Comparison of ENCODE assay signal across 8 cellular contexts in genomic region chr12:66144796-66145754, GRCh38. TPM values are rescaled to one million over a fixed set of nuclear protein-coding genes. Genes with fewer than 3 reads are reported as not detected.
DNase-seq lines count a peak whose midpoint lies in the region; ATAC-seq, FAIRE-seq and TF ChIP-seq lines count a peak whose summit lies in the region.

No MANE protein-coding gene starts in this region.

- H3K4me3 ChIP-seq in HL-60 (replicated peaks; ENCODE audit: insufficient read depth, low read length) (no peak overlapping the region), lung (no peak overlapping the region)

- H3K9me3 ChIP-seq in lung (ENCODE audit: control insufficient read depth in 2 of 2, insufficient read depth in 1 of 2, low read length in 1 of 2): peaks cover 2 to 4% of the 10 kb centered on the region in 2 donors

- TF ChIP-seq CTCF in HL-60 (IDR thresholded peaks at IDR 0.05; ENCODE audit: insufficient read depth, low read length): peak; percentile 60
- peak; percentile 82 for TF ChIP-seq CTCF in chondrocyte (IDR thresholded peaks at IDR 0.05)
- no peak for TF ChIP-seq CTCF in lung (IDR thresholded peaks at IDR 0.05; ENCODE audit: control extremely low read depth, extremely low read depth)

- H3K27me3 ChIP-seq in HL-60 (ENCODE audit: insufficient read depth, poor library complexity, severe bottlenecking) (no peaks in the 10 kb centered on the region), lung (ENCODE audit: control insufficient read depth, insufficient read depth) (no peaks in the 10 kb centered on the region)

- ATAC-seq in lung (ENCODE audit: insufficient read depth, low FRiP score) (peak; percentile 92), HG03521 (IDR thresholded peaks at IDR 0.05; ENCODE audit: unreplicated experiment) (no peak)

- H3K4me1 ChIP-seq in lung (ENCODE audit: control insufficient read depth in 2 of 2, insufficient read depth in 2 of 2, low read length in 2 of 2): peaks cover 1 to 13% of the 10 kb centered on the region in 2 donors

- H3K36me3 ChIP-seq in lung (ENCODE audit: control insufficient read depth in 2 of 2, insufficient read depth in 2 of 2, low read length in 2 of 2): peaks cover 1 to 4% of the 10 kb centered on the region in 2 donors

- no peak overlapping the region for H3K4me3 Mint-ChIP-seq in chondrocyte (ENCODE audit: unreplicated experiment)

- peak overlapping the region; percentile 96 for H3K27ac ChIP-seq in HL-60 (replicated peaks)
- H3K27ac ChIP-seq in lung (ENCODE audit: low read depth in 1 of 2, low read length in 1 of 2): peak overlapping the region in 1 of 2 donors; percentile 45

- DNase-seq in COLO829 (ENCODE audit: low spot score): peak; percentile 53
- DNase-seq in HL-60 (ENCODE audit: low read depth in 1 of 2, low spot score in 1 of 2): peak; percentile 86 to 87
- DNase-seq in RCC 7860 (ENCODE audit: low spot score): peak; percentile 59
- no peak for DNase-seq in chondrocyte (ENCODE audit: low spot score)
- peak; percentile 72 for DNase-seq in lung (ENCODE audit: low spot score)
- no peak for DNase-seq in mesenteric fat pad (ENCODE audit: low spot score)
- DNase-seq in stimulated activated CD4-positive, alpha-beta T cell treated with anti-CD3 and anti-CD28 coated beads, Interleukin-12 subunit alpha, Interleukin-12 subunit beta, amount 100 ng/mL, for 4 hours: no peak

- peaks cover 18% of the 10 kb centered on the region for H3K36me3 Mint-ChIP-seq in chondrocyte (ENCODE audit: low read depth)

- peaks cover 12% of the 10 kb centered on the region for H3K4me1 Mint-ChIP-seq in chondrocyte (ENCODE audit: low read depth)

- no peak for FAIRE-seq in RCC 7860 (lab: Jason Lieb, UNC)

- H3K9me3 Mint-ChIP-seq in chondrocyte (ENCODE audit: low read depth): peaks cover 13% of the 10 kb centered on the region

- WGBS in lung, 2 donors: 22 to 31% methylated on average over 7 of the region's 7 CpGs

- H3K27me3 Mint-ChIP-seq in chondrocyte (ENCODE audit: low read depth): no peaks in the 10 kb centered on the region

- peak overlapping the region; percentile 68 for H3K27ac Mint-ChIP-seq in chondrocyte (ENCODE audit: unreplicated experiment)

RNA-seq across cellular contexts. Expression of gene LLPH, which starts 14.5 kb away (rescaled TPM):
- total RNA-seq in chondrocyte: 21.1 to 27.2 TPM (median 22.8 TPM) in 3 replicates
- total RNA-seq in lung: 10 to 100 TPM in 1 of 2 donors, 1 to 10 TPM in 1; 7.9 to 18.0 TPM
- 10 to 100 TPM; 14.4 to 25.9 TPM for polyA plus RNA-seq in lung
- 25.4 TPM for total RNA-seq in mesenteric fat pad

RNA-seq across cellular contexts. Expression of gene TMBIM4, which starts 24.7 kb away (rescaled TPM):
- 34.1 to 44.6 TPM (median 42.6 TPM) in 3 replicates for total RNA-seq in chondrocyte
- 100 to 1,000 TPM; 124 to 144 TPM for total RNA-seq in lung
- 100 to 1,000 TPM; 194 to 236 TPM for polyA plus RNA-seq in lung
- total RNA-seq in mesenteric fat pad: 146 TPM

RNA-seq across cellular contexts. Expression of gene IRAK3, which starts 43.9 kb away (rescaled TPM):
- total RNA-seq in chondrocyte (0.97 to 2.0 TPM (median 1.9 TPM) in 3 replicates), lung (10 to 100 TPM; 47.8 to 77.2 TPM), mesenteric fat pad (58.9 TPM)
- polyA plus RNA-seq in lung: 10 to 100 TPM in 1 of 2 donors, 1 to 10 TPM in 1; 7.8 to 54.5 TPM

Comparison
In these comparisons a context has a peak if more than half of its experiments do, and no peak if none do; other contexts are left out.
1. DNase-seq: peak in COLO829 (single experiment), HL-60 (2 of 2), RCC 7860 (single experiment) and lung (single experiment); none in chondrocyte (single experiment), mesenteric fat pad (single experiment) and stimulated activated CD4-positive, alpha-beta T cell treated with anti-CD3 and anti-CD28 coated beads, Interleukin-12 subunit alpha, Interleukin-12 subunit beta, amount 100 ng/mL, for 4 hours (single experiment).
2. RNA of gene IRAK3, which starts 43.9 kb away (total RNA-seq): 47.8 to 77.2 TPM in lung and 58.9 TPM in mesenteric fat pad (single experiment); 0.97 to 2.0 TPM in chondrocyte; every median in the first group is over 10 times any median in the second.